ENCODE assay signal across 8 cellular contexts in genomic region chr12:57764662-57765002, GRCh38. TPM values are rescaled to one million over a fixed set of nuclear protein-coding genes. Genes with fewer than 3 reads are reported as not detected.
DNase-seq lines count a peak whose midpoint lies in the region; ATAC-seq and TF ChIP-seq lines count a peak whose summit lies in the region.

No MANE protein-coding gene starts in this region.

- H3K4me1 Mint-ChIP-seq in activated CD4-positive, alpha-beta memory T cell treated with anti-CD3 and anti-CD28 coated beads for 36 hours (ENCODE audit: low read depth), result peaks cover 31% of the 10 kb centered on the region

- H3K4me1 ChIP-seq in thymus (ENCODE audit: control insufficient read depth, insufficient read depth, low read length), result peaks cover 10% of the 10 kb centered on the region

- no peaks in the 10 kb centered on the region for H3K9me3 ChIP-seq in thymus (ENCODE audit: control insufficient read depth)

- 19% methylated on average over 17 of the region's 17 CpGs for WGBS in thymus

- H3K27ac Mint-ChIP-seq in activated CD4-positive, alpha-beta memory T cell treated with anti-CD3 and anti-CD28 coated beads for 36 hours, result peak overlapping the region; percentile 77

- CTCF ChIA-PET in activated CD4-positive, alpha-beta memory T cell treated with anti-CD3 and anti-CD28 coated beads for 36 hours (lab: Charles Lee), result interaction anchor here (0.6 to 5.1 kb wide), 8 partner anchors 8 to 173 kb away, joined by 3 to 52 read pairs (median 4); partner anchors contain the start of genes CDK4, PIP4K2C and TSFM

- ATAC-seq in GM21381 (IDR thresholded peaks at IDR 0.05; ENCODE audit: unreplicated experiment), result peak; percentile 17
- ATAC-seq in GM21528 (IDR thresholded peaks at IDR 0.05; ENCODE audit: low FRiP score, unreplicated experiment), result no peak

- intact Hi-C loops in activated CD4-positive, alpha-beta memory T cell treated with anti-CD3 and anti-CD28 coated beads for 36 hours (cut with micrococcal nuclease), result loop anchor here (1.0 to 2.0 kb wide), 2 partner anchors 8 to 134 kb away; no protein-coding TSS in a partner anchor

- TF ChIP-seq CTCF in AG09309 (IDR thresholded peaks at IDR 0.05; ENCODE audit: control insufficient read depth, insufficient read depth, low read depth, low read length, missing control alignments), result no peak
- no peak for TF ChIP-seq CTCF in kidney epithelial cell (IDR thresholded peaks at IDR 0.05; ENCODE audit: insufficient read depth, low read length, poor library complexity, severe bottlenecking)

- H3K36me3 ChIP-seq in kidney epithelial cell (ENCODE audit: control insufficient read depth, insufficient read depth, low read length) (no peaks in the 10 kb centered on the region), thymus (ENCODE audit: control insufficient read depth, insufficient read depth) (no peaks in the 10 kb centered on the region)

- H3K27me3 Mint-ChIP-seq in activated CD4-positive, alpha-beta memory T cell treated with anti-CD3 and anti-CD28 coated beads for 36 hours, result peaks cover 2% of the 10 kb centered on the region

- H3K27me3 ChIP-seq in kidney epithelial cell (ENCODE audit: control insufficient read depth, insufficient read depth, low read length) (peaks cover 29% of the 10 kb centered on the region), thymus (ENCODE audit: control insufficient read depth, insufficient read depth) (peaks cover 46% of the 10 kb centered on the region)

- peak overlapping the region; percentile 39 for H3K4me3 ChIP-seq in AG09309 (ENCODE audit: control insufficient read depth, low read depth, low read length)
- peak overlapping the region; percentile 29 for H3K4me3 ChIP-seq in kidney epithelial cell (ENCODE audit: low read depth, low read length)
- peak overlapping the region; percentile 45 for H3K4me3 ChIP-seq in thymus (ENCODE audit: low read length)

- no peak for DNase-seq in AG09309 (ENCODE audit: low read depth)
- peak; percentile 51 for DNase-seq in activated CD4-positive, alpha-beta memory T cell treated with anti-CD3 and anti-CD28 coated beads for 36 hours
- no peak for DNase-seq in kidney epithelial cell (ENCODE audit: low read depth)
- DNase-seq in SHP77 treated with DMSO at 0.1 percent for 48 hours (lab: John Stamatoyannopoulos, UW), result no peak
- no peak for DNase-seq in AML-193 (lab: John Stamatoyannopoulos, UW)

- H3K27ac ChIP-seq in thymus (ENCODE audit: low read depth), result no peak overlapping the region

- no peaks in the 10 kb centered on the region for H3K9me3 Mint-ChIP-seq in activated CD4-positive, alpha-beta memory T cell treated with anti-CD3 and anti-CD28 coated beads for 36 hours

- peak overlapping the region; percentile 86 for H3K4me3 Mint-ChIP-seq in activated CD4-positive, alpha-beta memory T cell treated with anti-CD3 and anti-CD28 coated beads for 36 hours

- POLR2A ChIA-PET in activated CD4-positive, alpha-beta memory T cell treated with anti-CD3 and anti-CD28 coated beads for 36 hours (lab: Charles Lee), result interaction anchor here (0.8 to 1.3 kb wide), 4 partner anchors 8 to 20 kb away, joined by 3 to 5 read pairs (median 4); partner anchors contain the start of genes MARCHF9 and TSPAN31

- peaks cover 24% of the 10 kb centered on the region for H3K36me3 Mint-ChIP-seq in activated CD4-positive, alpha-beta memory T cell treated with anti-CD3 and anti-CD28 coated beads for 36 hours

RNA-seq across cellular contexts. Expression of gene CYP27B1, which starts 2.2 kb away (rescaled TPM):
- 1 to 10 TPM; 7.1 to 8.2 TPM for total RNA-seq in activated CD4-positive, alpha-beta memory T cell treated with anti-CD3 and anti-CD28 coated beads for 36 hours
- 4.3 and 5.2 TPM in 2 replicates for total RNA-seq in kidney epithelial cell
- polyA plus RNA-seq in thymus, result 0.82 TPM

RNA-seq across cellular contexts. Expression of gene METTL1, which starts 7.3 kb away (rescaled TPM):
- 10 to 100 TPM; 30.0 to 32.0 TPM for total RNA-seq in activated CD4-positive, alpha-beta memory T cell treated with anti-CD3 and anti-CD28 coated beads for 36 hours
- 20.3 and 22.4 TPM in 2 replicates for total RNA-seq in kidney epithelial cell
- 12.9 TPM for polyA plus RNA-seq in thymus

RNA-seq across cellular contexts. Expression of gene EEF1AKMT3, which starts 7.8 kb away (rescaled TPM):
- total RNA-seq in activated CD4-positive, alpha-beta memory T cell treated with anti-CD3 and anti-CD28 coated beads for 36 hours, result 1 to 10 TPM; 3.7 to 3.9 TPM
- total RNA-seq in kidney epithelial cell, result 7.3 and 11.3 TPM in 2 replicates
- polyA plus RNA-seq in thymus, result 2.4 TPM

RNA-seq across cellular contexts. Expression of gene MARCHF9, which starts 9.7 kb away (rescaled TPM):
- total RNA-seq in activated CD4-positive, alpha-beta memory T cell treated with anti-CD3 and anti-CD28 coated beads for 36 hours, result 10 to 100 TPM; 20.9 to 21.2 TPM
- total RNA-seq in kidney epithelial cell, result 15.1 and 16.7 TPM in 2 replicates
- polyA plus RNA-seq in thymus, result 54.9 TPM

RNA-seq across cellular contexts. Expression of gene CDK4, which starts 12.5 kb away (rescaled TPM):
- 100 to 1,000 TPM; 181 to 195 TPM for total RNA-seq in activated CD4-positive, alpha-beta memory T cell treated with anti-CD3 and anti-CD28 coated beads for 36 hours
- 257 and 298 TPM in 2 replicates for total RNA-seq in kidney epithelial cell
- 38.5 TPM for polyA plus RNA-seq in thymus
